ENCODE assay signal across 1 cellular context in the genomic region with DNA sequence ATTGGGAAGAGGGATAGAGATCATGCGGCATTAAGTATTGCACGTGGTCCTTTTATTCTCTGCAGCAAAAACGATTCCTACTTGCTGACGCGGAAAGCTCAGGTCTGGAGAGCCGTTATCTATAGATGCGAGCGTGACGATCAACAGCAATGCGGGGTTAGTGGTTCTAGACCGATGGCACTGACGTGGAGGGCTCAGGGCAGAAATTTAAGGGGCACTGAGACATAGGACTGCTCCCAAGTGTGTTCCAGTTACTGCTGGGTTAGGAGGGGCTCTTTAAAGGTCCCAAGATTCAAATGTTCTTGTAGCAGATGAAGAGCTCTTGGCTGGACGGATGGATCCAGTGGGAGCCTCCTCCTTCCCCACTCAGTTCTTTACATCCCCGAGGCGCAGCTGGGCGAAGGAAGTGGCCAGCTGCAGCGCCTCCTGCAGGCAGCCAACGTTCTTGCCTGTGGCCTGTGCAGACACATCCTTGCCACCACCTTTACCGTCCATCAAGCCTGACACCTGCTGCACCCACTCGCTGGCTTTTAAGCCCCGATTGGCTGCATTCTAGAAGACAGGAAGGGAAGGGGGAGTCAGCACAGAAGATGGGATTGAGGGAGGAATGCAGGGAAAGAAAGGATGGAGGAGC.
TF ChIP-seq lines count a peak whose summit lies in the region.

No MANE protein-coding gene starts in this region.

TF ChIP-seq in endothelial cell of umbilical vein, 7 proteins besides CTCF, POLR2A, EP300 and RAD21 (continued from another document):
- TF ChIP-seq, protein P1, sequence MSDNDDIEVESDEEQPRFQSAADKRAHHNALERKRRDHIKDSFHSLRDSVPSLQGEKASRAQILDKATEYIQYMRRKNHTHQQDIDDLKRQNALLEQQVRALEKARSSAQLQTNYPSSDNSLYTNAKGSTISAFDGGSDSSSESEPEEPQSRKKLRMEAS (IDR thresholded peaks at IDR 0.05; ENCODE audit: insufficient read depth, insufficient read length), result no peak
- TF ChIP-seq FOS (IDR thresholded peaks at IDR 0.05; ENCODE audit: borderline replicate concordance, insufficient read depth, low read length) (no peak), GATA2 (IDR thresholded peaks at IDR 0.05; ENCODE audit: insufficient read depth, insufficient read length, low read depth, low read length) (no peak), JUN (IDR thresholded peaks at IDR 0.05; ENCODE audit: borderline replicate concordance, insufficient read depth, insufficient read length, low read depth) (no peak), POLR2AphosphoS5 (IDR thresholded peaks at IDR 0.05; ENCODE audit: insufficient read depth, low read depth, low read length) (no peak)
